Comparison of ENCODE assay signal across 7 cellular contexts in the genomic region with DNA sequence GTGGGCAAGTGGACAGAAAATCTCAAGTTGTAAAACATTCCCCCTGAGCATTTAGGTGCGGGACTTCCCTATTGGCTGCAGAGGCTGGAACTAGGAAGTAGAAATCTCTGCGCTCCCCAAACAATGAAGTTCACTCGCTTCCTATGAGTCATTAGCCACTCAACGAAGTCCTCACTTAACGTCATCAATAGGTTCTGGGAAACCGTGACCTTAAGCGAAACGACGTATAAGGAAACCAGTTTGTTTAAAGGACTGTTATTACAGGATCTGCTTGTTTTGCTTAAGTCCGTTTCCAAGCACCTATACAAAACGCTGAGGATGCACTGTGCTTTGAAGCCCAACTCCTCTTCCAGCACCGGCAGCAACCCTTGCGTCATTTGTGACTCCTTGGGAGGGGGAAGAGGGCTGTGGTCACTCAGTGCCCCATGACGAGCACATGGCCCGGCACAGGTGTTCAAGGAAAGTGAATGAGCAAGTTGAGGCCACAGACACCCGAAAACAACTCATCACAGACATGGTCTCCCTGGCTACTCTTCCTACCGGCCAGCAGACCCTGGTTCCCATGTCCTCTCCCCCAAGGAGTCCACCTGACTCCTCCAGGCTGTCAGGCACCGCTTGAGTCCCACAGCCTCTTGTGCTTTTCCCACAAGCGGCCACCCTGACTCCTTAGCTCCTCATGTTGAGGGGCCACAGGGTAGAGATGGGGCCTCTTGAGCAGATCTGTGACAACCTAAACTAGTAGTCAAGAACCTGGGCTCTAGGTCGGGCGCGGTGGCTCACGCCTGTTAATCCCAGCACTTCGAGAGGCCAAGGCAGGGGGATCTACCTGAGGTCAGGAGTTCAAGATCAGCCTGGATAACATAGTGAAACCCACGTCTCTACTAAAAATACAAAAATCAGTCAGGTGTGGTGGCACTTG. TPM values are rescaled to one million over a fixed set of nuclear protein-coding genes. Genes with fewer than 3 reads are reported as not detected.
A peak's percentile ranks its signal among the peaks of the same experiment; 100 is the strongest.
DNase-seq lines count a peak whose midpoint lies in the region; ATAC-seq, FAIRE-seq and TF ChIP-seq lines count a peak whose summit lies in the region.

No MANE protein-coding gene starts in this region.

- H3K4me3 ChIP-seq in MM.1S (ENCODE audit: low read length), result no peak overlapping the region
- no peak overlapping the region for H3K4me3 ChIP-seq in endodermal cell (ENCODE audit: low read length)
- H3K4me3 ChIP-seq in pancreas, result no peak overlapping the region

- peaks cover 37% of the 10 kb centered on the region for H3K36me3 Mint-ChIP-seq in endodermal cell (ENCODE audit: low read depth)

- DNase-seq in MM.1S (peak; percentile 83), endodermal cell (peak; percentile 80), pancreas (no peak), NCI-H2171 treated with DMSO at 0.1 percent for 48 hours (lab: John Stamatoyannopoulos, UW) (no peak)
- DNase-seq in activated CD4-positive, CD25-positive, alpha-beta regulatory T cell (lab: John Stamatoyannopoulos, UW), result peak; percentile 34 to 38 (median 35)

- 82 to 83% methylated on average over 24 to 25 of the region's 25 CpGs for WGBS in endodermal cell (ENCODE audit: insufficient coverage in 1 of 2, insufficient read length in 1 of 2), 2 experiments
- WGBS in pancreas, 2 donors, result 76 to 78% methylated on average over 25 of the region's 25 CpGs

- H3K27ac ChIP-seq in MM.1S (ENCODE audit: low read length) (peak overlapping the region; percentile 99), endodermal cell (ENCODE audit: low read depth, low read length) (peak overlapping the region; percentile 4), pancreas (peak overlapping the region in 3 of 4 donors; percentile 29 to 68 (median 50))

- peaks cover 15% of the 10 kb centered on the region for H4K20me1 ChIP-seq in MM.1S (ENCODE audit: insufficient read depth, low read length)

- ATAC-seq in GM19035 (IDR thresholded peaks at IDR 0.05; ENCODE audit: unreplicated experiment), result peak; percentile 46
- ATAC-seq in pancreas, result peak in 3 of 4 donors; percentile 7 to 47 (median 32)
- no peak for ATAC-seq in GM19397 (IDR thresholded peaks at IDR 0.05; ENCODE audit: unreplicated experiment)

- H3K36me3 ChIP-seq in MM.1S (replicated peaks; ENCODE audit: insufficient read depth, low read length) (peaks cover 16% of the 10 kb centered on the region), endodermal cell (ENCODE audit: control insufficient read depth, insufficient read depth, low read length) (peaks cover 34% of the 10 kb centered on the region), pancreas (peaks cover 4 to 26% (median 8%) of the 10 kb centered on the region in 3 donors)

- H3F3A ChIP-seq in MM.1S (ENCODE audit: insufficient read depth, low read length), result peaks cover 51% of the 10 kb centered on the region

- peak overlapping the region; percentile 42; the same call in 1 of the 2 replicates for H3K4me2 ChIP-seq in MM.1S (ENCODE audit: low read depth, low read length)

- peak overlapping the region; percentile 82 for H3K9ac ChIP-seq in MM.1S (ENCODE audit: low read length)
- H3K9ac ChIP-seq in endodermal cell (ENCODE audit: extremely low read depth, low read length, poor library complexity, severe bottlenecking), result no peak overlapping the region

- H3K4me1 ChIP-seq in MM.1S (ENCODE audit: low read length) (peaks cover 42% of the 10 kb centered on the region), endodermal cell (ENCODE audit: control insufficient read depth, insufficient read depth, low read length) (peaks cover 6% of the 10 kb centered on the region), pancreas (peaks cover 10 to 16% (median 11%) of the 10 kb centered on the region in 3 donors)

- peaks cover 27% of the 10 kb centered on the region for H3K79me2 ChIP-seq in MM.1S (ENCODE audit: low read length)

- H2AFZ ChIP-seq in MM.1S (ENCODE audit: low read length), result no peak overlapping the region

- no peaks in the 10 kb centered on the region for H3K9me3 ChIP-seq in MM.1S (replicated peaks; ENCODE audit: insufficient read depth, low read length)
- H3K9me3 ChIP-seq in endodermal cell (ENCODE audit: control insufficient read depth, low read length), result no peaks in the 10 kb centered on the region
- H3K9me3 ChIP-seq in pancreas, result no peaks in the 10 kb centered on the region

- peaks cover 22% of the 10 kb centered on the region for H3K4me1 Mint-ChIP-seq in endodermal cell

- TF ChIP-seq CTCF in MM.1S (IDR thresholded peaks at IDR 0.05; ENCODE audit: low read length), result no peak
- TF ChIP-seq CTCF in endodermal cell (conservative IDR thresholded peaks at IDR 0.05), result no peak
- TF ChIP-seq CTCF in pancreas (IDR thresholded peaks at IDR 0.05), result no peak

- H3K4me3 Mint-ChIP-seq in endodermal cell, result no peak overlapping the region

- no peaks in the 10 kb centered on the region for H3K27me3 Mint-ChIP-seq in endodermal cell (ENCODE audit: insufficient read depth)

- H3K9me2 ChIP-seq in MM.1S (replicated peaks; ENCODE audit: insufficient read depth, low read length), result no peaks in the 10 kb centered on the region

- FAIRE-seq in pancreas (lab: Jason Lieb, UNC), result no peak

- peak overlapping the region; percentile 93 for H3K27ac Mint-ChIP-seq in endodermal cell

- intact Hi-C loops in pancreas (cut with DNase I), result no loop called here

- no peaks in the 10 kb centered on the region for H3K9me3 Mint-ChIP-seq in endodermal cell

- H3K27me3 ChIP-seq in MM.1S (replicated peaks; ENCODE audit: insufficient read depth, low read length) (0 out of 2 replicates have a peak, but pooled peaks cover 4% of the 10 kb centered on the region), endodermal cell (ENCODE audit: control insufficient read depth, insufficient read depth, low read length, poor library complexity, severe bottlenecking) (no peaks in the 10 kb centered on the region), pancreas (no peaks in the 10 kb centered on the region)

RNA-seq across cellular contexts. Expression of gene RPS16, which starts 4.8 kb away (rescaled TPM):
- 1,000 to 10,000 TPM; 1,674 to 1,990 TPM for total RNA-seq in endodermal cell
- 2,268 TPM for polyA plus RNA-seq in endodermal cell (2013, experiment 1 of 2)
- polyA plus RNA-seq in endodermal cell (2013, experiment 2 of 2), result 2,119 TPM
- 1,000 to 10,000 TPM in 5 of 6 donors, 100 to 1,000 TPM in 1; 920 to 1,759 (median 1,167) TPM for total RNA-seq in pancreas
- polyA plus RNA-seq in pancreas, result 1,000 to 10,000 TPM; 1,276 to 1,384 TPM

RNA-seq across cellular contexts. Expression of gene SUPT5H, which starts 14.4 kb away (rescaled TPM):
- total RNA-seq in endodermal cell (100 to 1,000 TPM; 130 to 139 TPM), pancreas (10 to 100 TPM; 49.3 to 69.6 (median 54.0) TPM)
- 97.6 TPM for polyA plus RNA-seq in endodermal cell (2013, experiment 1 of 2)
- polyA plus RNA-seq in endodermal cell (2013, experiment 2 of 2), result 85.8 TPM
- polyA plus RNA-seq in pancreas, result 100 to 1,000 TPM; 172 to 229 TPM

RNA-seq across cellular contexts. Expression of gene PLEKHG2, which starts 18.5 kb away (rescaled TPM):
- 100 to 1,000 TPM; 127 to 160 TPM for total RNA-seq in endodermal cell
- 75.4 TPM for polyA plus RNA-seq in endodermal cell (2013, experiment 1 of 2)
- polyA plus RNA-seq in endodermal cell (2013, experiment 2 of 2), result 69.8 TPM
- total RNA-seq in pancreas, result 10 to 100 TPM in 1 of 6 donors, 1 to 10 TPM in 5; 3.1 to 15.0 (median 7.8) TPM
- polyA plus RNA-seq in pancreas, result 10 to 100 TPM in 1 of 2 donors, 1 to 10 TPM in 1; 6.8 to 12.8 TPM

RNA-seq across cellular contexts. Expression of gene ZFP36, which starts 24.3 kb away (rescaled TPM):
- 10 to 100 TPM; 16.1 to 23.4 TPM for total RNA-seq in endodermal cell
- 7.8 TPM for polyA plus RNA-seq in endodermal cell (2013, experiment 1 of 2)
- polyA plus RNA-seq in endodermal cell (2013, experiment 2 of 2), result 7.3 TPM
- total RNA-seq in pancreas, result 10 to 100 TPM; 20.2 to 45.6 (median 31.9) TPM
- 100 to 1,000 TPM; 104 to 151 TPM for polyA plus RNA-seq in pancreas

RNA-seq across cellular contexts. Expression of gene MED29, which starts 39.8 kb away (rescaled TPM):
- total RNA-seq in endodermal cell (10 to 100 TPM; 32.6 to 38.9 TPM), pancreas (10 to 100 TPM; 15.2 to 23.9 (median 17.5) TPM)
- polyA plus RNA-seq in endodermal cell (2013, experiment 1 of 2), result 26.7 TPM
- polyA plus RNA-seq in endodermal cell (2013, experiment 2 of 2), result 24.1 TPM
- polyA plus RNA-seq in pancreas, result 10 to 100 TPM; 13.2 to 21.0 TPM

Comparison
In these comparisons a context has a peak if more than half of its experiments do, and no peak if none do; other contexts are left out.
1. DNase-seq: peak in MM.1S (single experiment), activated CD4-positive, CD25-positive, alpha-beta regulatory T cell (4 of 4) and endodermal cell (single experiment); none in pancreas (0 of 6) and NCI-H2171 treated with DMSO at 0.1 percent for 48 hours (single experiment).
2. H3K27ac ChIP-seq: peak in every context shown above with its lines; median percentile 99 in MM.1S; 50 in pancreas; 4 in endodermal cell.
3. RNA of gene PLEKHG2, which starts 18.5 kb away (total RNA-seq): 127 to 160 TPM in endodermal cell; 3.1 to 15.0 TPM in pancreas; every median in the first group is over 4 times any median in the second.